ENCODE assay signal across 20 cellular contexts in the genomic region with DNA sequence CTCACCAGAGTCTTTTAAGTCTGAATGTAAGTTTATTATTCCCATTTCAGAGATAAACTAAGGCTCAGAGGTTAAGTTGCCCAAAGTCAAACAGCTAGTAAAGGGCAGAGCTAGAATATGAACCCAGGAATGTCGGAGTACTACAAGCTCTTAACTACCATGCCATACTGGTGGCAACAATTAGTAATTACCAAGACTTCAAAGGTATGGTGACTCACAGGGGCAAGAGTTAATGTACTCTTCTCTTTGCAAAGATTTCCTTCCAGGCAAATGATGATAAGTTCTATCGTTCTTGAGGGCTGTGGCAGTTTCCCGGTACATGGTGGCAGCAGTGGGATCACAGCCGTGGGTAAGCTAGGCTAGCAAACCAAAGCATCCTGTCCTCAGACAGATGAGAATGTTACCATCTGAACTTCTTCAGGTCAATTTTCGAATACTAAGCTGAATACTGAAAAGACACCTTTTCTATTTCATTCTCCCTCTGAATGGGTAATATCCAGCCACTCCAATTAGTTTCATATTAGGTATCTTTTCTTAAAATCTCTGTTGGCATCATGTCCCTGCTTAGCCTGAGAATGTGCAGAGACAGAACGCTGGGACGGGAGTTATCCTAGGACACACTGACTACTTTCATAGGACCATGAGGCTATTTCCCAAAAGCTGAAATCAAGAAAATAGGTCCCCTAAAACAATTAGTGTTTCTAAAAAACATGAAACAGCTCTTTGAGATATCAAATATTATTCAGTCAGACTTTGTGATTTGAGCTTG.
"Had no signal": no experiment of that assay in that cellular context is flagged by ENCODE, and none has a peak within 500 bp of the region (broad histone marks: within the 10 kb centered on the region; RNA-seq: fewer than 3 reads in every experiment).

No MANE protein-coding gene starts in this region.

- H3K4me1 ChIP-seq: esophagus muscularis mucosa, left lung, lower lobe of right lung, stomach, transverse colon had no signal

- H3K27me3 ChIP-seq: esophagus muscularis mucosa, gastrocnemius medialis, heart right ventricle, left lung, neutrophil, stomach, transverse colon had no signal

- DNase-seq: effector memory CD4-positive, alpha-beta T cell; gastrocnemius medialis; heart right ventricle; hypothalamus; islet precursor cell; left lung; lower lobe of right lung; mesenchymal stem cell; midbrain; psoas muscle; stimulated activated CD4-positive, alpha-beta T cell treated with anti-CD3 and anti-CD28 coated beads, Interleukin-2, amount 100 ng/mL, for 24 hours; stimulated activated CD4-positive, alpha-beta T cell treated with anti-CD3 and anti-CD28 coated beads, Interleukin-4, amount 100 ng/mL, for 4 hours; stimulated activated naive CD4-positive, alpha-beta T cell; stomach; transverse colon had no signal

- H3K9me3 ChIP-seq: esophagus muscularis mucosa, gastrocnemius medialis, heart right ventricle, left lung, lower lobe of right lung, neutrophil, psoas muscle, stomach, thoracic aorta, transverse colon had no signal

- H3K36me3 ChIP-seq: esophagus muscularis mucosa, gastrocnemius medialis, heart right ventricle, left lung, lower lobe of right lung, neutrophil, stomach, thoracic aorta, transverse colon had no signal

- H3K4me3 ChIP-seq: esophagus muscularis mucosa, gastrocnemius medialis, heart right ventricle, left lung, lower lobe of right lung, psoas muscle, stomach, thoracic aorta, transverse colon had no signal

- H3K27ac ChIP-seq: epithelial cell of prostate, esophagus muscularis mucosa, gastrocnemius medialis, heart right ventricle, left lung, lower lobe of right lung, neutrophil, psoas muscle, stomach, thoracic aorta, transverse colon had no signal

- ATAC-seq: gastrocnemius medialis, left lung, lower lobe of right lung, psoas muscle, sciatic nerve had no signal
